1 cellular context compared by ENCODE assay signal in genomic region chr2:219499058-219499307, GRCh38.
TF ChIP-seq lines count a peak whose summit lies in the region.

No MANE protein-coding gene starts in this region.

TF ChIP-seq in GM12878, 131 proteins besides CTCF, POLR2A, EP300 and RAD21:
- no peak for TF ChIP-seq MEF2B (IDR thresholded peaks at IDR 0.05; ENCODE audit: partially characterized antibody, poor library complexity, severe bottlenecking)
- TF ChIP-seq NKRF (conservative IDR thresholded peaks at IDR 0.05), result 0 out of 2 replicates have a peak, but pooled peaks have one; percentile 60
- no peak for TF ChIP-seq HDGF (IDR thresholded peaks at IDR 0.05)
- TF ChIP-seq RCOR1 (conservative IDR thresholded peaks at IDR 0.05; ENCODE audit: low read depth, low read length), result no peak
- no peak for TF ChIP-seq IRF4 (IDR thresholded peaks at IDR 0.05; ENCODE audit: low read depth, low read length)
- no peak for TF ChIP-seq CBFB (IDR thresholded peaks at IDR 0.05; ENCODE audit: low read depth)
- no peak for TF ChIP-seq PML (IDR thresholded peaks at IDR 0.05; ENCODE audit: low read length)
- no peak for TF ChIP-seq SIX5 (IDR thresholded peaks at IDR 0.05; ENCODE audit: low read depth, low read length, severe bottlenecking)
- peak; percentile 81 for TF ChIP-seq PKNOX1 (IDR thresholded peaks at IDR 0.05)
- no peak for TF ChIP-seq IKZF2 (IDR thresholded peaks at IDR 0.05)
- no peak for TF ChIP-seq ATF3 (IDR thresholded peaks at IDR 0.05; ENCODE audit: borderline replicate concordance, extremely low read depth, low read depth, low read length)
- peak; percentile 40 for TF ChIP-seq SMAD1 (IDR thresholded peaks at IDR 0.05; ENCODE audit: low read depth, partially characterized antibody)
- no peak for TF ChIP-seq SMARCA5 (IDR thresholded peaks at IDR 0.05)
- TF ChIP-seq STAT1 (conservative IDR thresholded peaks at IDR 0.05), result no peak
- no peak for TF ChIP-seq PBX3 (IDR thresholded peaks at IDR 0.05; ENCODE audit: insufficient replicate concordance, low read depth, low read length)
- no peak for TF ChIP-seq YY1 (IDR thresholded peaks at IDR 0.05; ENCODE audit: low read depth, low read length)
- TF ChIP-seq CBX5 (IDR thresholded peaks at IDR 0.05; ENCODE audit: low read depth), result no peak
